In genomic region chr12:49567611-49568441, GRCh38 we compare ENCODE assay signal across 1 cellular context.
TF ChIP-seq lines count a peak whose summit lies in the region.

A gene with protein sequence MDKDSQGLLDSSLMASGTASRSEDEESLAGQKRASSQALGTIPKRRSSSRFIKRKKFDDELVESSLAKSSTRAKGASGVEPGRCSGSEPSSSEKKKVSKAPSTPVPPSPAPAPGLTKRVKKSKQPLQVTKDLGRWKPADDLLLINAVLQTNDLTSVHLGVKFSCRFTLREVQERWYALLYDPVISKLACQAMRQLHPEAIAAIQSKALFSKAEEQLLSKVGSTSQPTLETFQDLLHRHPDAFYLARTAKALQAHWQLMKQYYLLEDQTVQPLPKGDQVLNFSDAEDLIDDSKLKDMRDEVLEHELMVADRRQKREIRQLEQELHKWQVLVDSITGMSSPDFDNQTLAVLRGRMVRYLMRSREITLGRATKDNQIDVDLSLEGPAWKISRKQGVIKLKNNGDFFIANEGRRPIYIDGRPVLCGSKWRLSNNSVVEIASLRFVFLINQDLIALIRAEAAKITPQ (minus strand): TSS chr12:49568142. CDS start chr12:49566731, 1,411 bp downstream.

TF ChIP-seq in HEK293, 187 proteins besides CTCF, POLR2A, EP300 and RAD21 (continued from another document and continues in another):
- TF ChIP-seq, protein P1, sequence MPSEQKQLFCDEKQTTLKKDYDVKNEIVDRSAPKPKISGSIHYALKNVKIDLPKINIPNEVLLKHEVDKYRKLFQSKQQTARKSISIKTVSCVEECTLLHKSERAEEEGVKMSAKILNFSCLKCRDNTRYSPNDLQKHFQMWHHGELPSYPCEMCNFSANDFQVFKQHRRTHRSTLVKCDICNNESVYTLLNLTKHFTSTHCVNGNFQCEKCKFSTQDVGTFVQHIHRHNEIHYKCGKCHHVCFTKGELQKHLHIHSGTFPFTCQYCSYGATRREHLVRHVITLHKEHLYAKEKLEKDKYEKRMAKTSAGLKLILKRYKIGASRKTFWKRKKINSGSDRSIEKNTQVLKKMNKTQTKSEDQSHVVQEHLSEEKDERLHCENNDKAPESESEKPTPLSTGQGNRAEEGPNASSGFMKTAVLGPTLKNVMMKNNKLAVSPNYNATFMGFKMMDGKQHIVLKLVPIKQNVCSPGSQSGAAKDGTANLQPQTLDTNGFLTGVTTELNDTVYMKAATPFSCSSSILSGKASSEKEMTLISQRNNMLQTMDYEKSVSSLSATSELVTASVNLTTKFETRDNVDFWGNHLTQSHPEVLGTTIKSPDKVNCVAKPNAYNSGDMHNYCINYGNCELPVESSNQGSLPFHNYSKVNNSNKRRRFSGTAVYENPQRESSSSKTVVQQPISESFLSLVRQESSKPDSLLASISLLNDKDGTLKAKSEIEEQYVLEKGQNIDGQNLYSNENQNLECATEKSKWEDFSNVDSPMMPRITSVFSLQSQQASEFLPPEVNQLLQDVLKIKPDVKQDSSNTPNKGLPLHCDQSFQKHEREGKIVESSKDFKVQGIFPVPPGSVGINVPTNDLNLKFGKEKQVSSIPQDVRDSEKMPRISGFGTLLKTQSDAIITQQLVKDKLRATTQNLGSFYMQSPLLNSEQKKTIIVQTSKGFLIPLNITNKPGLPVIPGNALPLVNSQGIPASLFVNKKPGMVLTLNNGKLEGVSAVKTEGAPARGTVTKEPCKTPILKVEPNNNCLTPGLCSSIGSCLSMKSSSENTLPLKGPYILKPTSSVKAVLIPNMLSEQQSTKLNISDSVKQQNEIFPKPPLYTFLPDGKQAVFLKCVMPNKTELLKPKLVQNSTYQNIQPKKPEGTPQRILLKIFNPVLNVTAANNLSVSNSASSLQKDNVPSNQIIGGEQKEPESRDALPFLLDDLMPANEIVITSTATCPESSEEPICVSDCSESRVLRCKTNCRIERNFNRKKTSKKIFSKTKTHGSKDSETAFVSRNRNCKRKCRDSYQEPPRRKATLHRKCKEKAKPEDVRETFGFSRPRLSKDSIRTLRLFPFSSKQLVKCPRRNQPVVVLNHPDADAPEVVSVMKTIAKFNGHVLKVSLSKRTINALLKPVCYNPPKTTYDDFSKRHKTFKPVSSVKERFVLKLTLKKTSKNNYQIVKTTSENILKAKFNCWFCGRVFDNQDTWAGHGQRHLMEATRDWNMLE (tag by site-specific recombination; conservative IDR thresholded peaks at IDR 0.05; ENCODE audit: low read depth), result peak; percentile 99
- TF ChIP-seq, protein P2, sequence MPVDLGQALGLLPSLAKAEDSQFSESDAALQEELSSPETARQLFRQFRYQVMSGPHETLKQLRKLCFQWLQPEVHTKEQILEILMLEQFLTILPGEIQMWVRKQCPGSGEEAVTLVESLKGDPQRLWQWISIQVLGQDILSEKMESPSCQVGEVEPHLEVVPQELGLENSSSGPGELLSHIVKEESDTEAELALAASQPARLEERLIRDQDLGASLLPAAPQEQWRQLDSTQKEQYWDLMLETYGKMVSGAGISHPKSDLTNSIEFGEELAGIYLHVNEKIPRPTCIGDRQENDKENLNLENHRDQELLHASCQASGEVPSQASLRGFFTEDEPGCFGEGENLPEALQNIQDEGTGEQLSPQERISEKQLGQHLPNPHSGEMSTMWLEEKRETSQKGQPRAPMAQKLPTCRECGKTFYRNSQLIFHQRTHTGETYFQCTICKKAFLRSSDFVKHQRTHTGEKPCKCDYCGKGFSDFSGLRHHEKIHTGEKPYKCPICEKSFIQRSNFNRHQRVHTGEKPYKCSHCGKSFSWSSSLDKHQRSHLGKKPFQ (tag by site-specific recombination; IDR thresholded peaks at IDR 0.05), result no peak
- TF ChIP-seq PRDM4 (tag by site-specific recombination; IDR thresholded peaks at IDR 0.05), result no peak
- TF ChIP-seq, protein P3, sequence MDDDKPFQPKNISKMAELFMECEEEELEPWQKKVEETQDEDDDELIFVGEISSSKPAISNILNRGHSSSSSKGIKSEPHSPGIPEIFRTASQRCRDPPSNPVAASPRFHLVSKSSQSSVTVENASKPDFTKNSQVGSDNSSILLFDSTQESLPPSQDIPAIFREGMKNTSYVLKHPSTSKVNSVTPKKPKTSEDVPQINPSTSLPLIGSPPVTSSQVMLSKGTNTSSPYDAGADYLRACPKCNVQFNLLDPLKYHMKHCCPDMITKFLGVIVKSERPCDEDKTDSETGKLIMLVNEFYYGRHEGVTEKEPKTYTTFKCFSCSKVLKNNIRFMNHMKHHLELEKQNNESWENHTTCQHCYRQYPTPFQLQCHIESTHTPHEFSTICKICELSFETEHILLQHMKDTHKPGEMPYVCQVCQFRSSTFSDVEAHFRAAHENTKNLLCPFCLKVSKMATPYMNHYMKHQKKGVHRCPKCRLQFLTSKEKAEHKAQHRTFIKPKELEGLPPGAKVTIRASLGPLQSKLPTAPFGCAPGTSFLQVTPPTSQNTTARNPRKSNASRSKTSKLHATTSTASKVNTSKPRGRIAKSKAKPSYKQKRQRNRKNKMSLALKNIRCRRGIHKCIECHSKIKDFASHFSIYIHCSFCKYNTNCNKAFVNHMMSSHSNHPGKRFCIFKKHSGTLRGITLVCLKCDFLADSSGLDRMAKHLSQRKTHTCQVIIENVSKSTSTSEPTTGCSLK (tag by site-specific recombination; IDR thresholded peaks at IDR 0.05), result no peak
- TF ChIP-seq ZNF514 (tag by site-specific recombination; IDR thresholded peaks at IDR 0.05), result no peak
- TF ChIP-seq ZNF23 (tag by site-specific recombination; IDR thresholded peaks at IDR 0.05; ENCODE audit: borderline replicate concordance), result no peak
- peak; percentile 72; the same call in 1 of the 2 replicates for TF ChIP-seq PRDM1 (tag by site-specific recombination; IDR thresholded peaks at IDR 0.05)
- TF ChIP-seq, protein P4, sequence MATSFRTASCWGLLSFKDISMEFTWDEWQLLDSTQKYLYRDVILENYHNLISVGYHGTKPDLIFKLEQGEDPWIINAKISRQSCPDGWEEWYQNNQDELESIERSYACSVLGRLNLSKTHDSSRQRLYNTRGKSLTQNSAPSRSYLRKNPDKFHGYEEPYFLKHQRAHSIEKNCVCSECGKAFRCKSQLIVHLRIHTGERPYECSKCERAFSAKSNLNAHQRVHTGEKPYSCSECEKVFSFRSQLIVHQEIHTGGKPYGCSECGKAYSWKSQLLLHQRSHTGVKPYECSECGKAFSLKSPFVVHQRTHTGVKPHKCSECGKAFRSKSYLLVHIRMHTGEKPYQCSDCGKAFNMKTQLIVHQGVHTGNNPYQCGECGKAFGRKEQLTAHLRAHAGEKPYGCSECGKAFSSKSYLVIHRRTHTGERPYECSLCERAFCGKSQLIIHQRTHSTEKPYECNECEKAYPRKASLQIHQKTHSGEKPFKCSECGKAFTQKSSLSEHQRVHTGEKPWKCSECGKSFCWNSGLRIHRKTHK (tag by site-specific recombination; IDR thresholded peaks at IDR 0.05), result no peak
- TF ChIP-seq, protein P5, sequence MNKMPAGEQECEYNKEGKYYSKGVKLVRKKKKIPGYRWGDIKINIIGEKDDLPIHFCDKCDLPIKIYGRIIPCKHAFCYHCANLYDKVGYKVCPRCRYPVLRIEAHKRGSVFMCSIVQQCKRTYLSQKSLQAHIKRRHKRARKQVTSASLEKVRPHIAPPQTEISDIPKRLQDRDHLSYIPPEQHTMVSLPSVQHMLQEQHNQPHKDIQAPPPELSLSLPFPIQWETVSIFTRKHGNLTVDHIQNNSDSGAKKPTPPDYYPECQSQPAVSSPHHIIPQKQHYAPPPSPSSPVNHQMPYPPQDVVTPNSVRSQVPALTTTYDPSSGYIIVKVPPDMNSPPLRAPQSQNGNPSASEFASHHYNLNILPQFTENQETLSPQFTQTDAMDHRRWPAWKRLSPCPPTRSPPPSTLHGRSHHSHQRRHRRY (tag by site-specific recombination; IDR thresholded peaks at IDR 0.05), result no peak
- no peak for TF ChIP-seq ZSCAN23 (tag by site-specific recombination; IDR thresholded peaks at IDR 0.05)
- TF ChIP-seq, protein P6, sequence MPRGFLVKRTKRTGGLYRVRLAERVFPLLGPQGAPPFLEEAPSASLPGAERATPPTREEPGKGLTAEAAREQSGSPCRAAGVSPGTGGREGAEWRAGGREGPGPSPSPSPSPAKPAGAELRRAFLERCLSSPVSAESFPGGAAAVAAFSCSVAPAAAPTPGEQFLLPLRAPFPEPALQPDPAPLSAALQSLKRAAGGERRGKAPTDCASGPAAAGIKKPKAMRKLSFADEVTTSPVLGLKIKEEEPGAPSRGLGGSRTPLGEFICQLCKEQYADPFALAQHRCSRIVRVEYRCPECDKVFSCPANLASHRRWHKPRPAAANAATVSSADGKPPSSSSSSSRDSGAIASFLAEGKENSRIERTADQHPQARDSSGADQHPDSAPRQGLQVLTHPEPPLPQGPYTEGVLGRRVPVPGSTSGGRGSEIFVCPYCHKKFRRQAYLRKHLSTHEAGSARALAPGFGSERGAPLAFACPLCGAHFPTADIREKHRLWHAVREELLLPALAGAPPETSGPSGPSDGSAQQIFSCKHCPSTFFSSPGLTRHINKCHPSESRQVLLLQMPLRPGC (tag by site-specific recombination; IDR thresholded peaks at IDR 0.05), result no peak
- TF ChIP-seq ZNF837 (tag by site-specific recombination; IDR thresholded peaks at IDR 0.05), result no peak
- no peak for TF ChIP-seq MEIS1 (CRISPR knock-in tag; IDR thresholded peaks at IDR 0.05; ENCODE audit: borderline replicate concordance)
- TF ChIP-seq ZNF239 (tag by site-specific recombination; IDR thresholded peaks at IDR 0.05), result no peak
- TF ChIP-seq ZNF121 (tag by site-specific recombination; IDR thresholded peaks at IDR 0.05), result no peak
- TF ChIP-seq GLI2 (tag by site-specific recombination; IDR thresholded peaks at IDR 0.05; ENCODE audit: borderline replicate concordance, low read depth), result no peak
- TF ChIP-seq ZNF169 (tag by site-specific recombination; IDR thresholded peaks at IDR 0.05), result no peak
- TF ChIP-seq KLF16 (tag by site-specific recombination; IDR thresholded peaks at IDR 0.05), result peak; percentile 97
- no peak for TF ChIP-seq ZNF560 (tag by site-specific recombination; IDR thresholded peaks at IDR 0.05; ENCODE audit: borderline replicate concordance)
- no peak for TF ChIP-seq SCRT2 (tag by site-specific recombination; IDR thresholded peaks at IDR 0.05)
- no peak for TF ChIP-seq ZNF670 (tag by site-specific recombination; IDR thresholded peaks at IDR 0.05; ENCODE audit: low read depth)
- TF ChIP-seq ZNF354C (tag by site-specific recombination; IDR thresholded peaks at IDR 0.05; ENCODE audit: borderline replicate concordance, low read depth), result no peak
- TF ChIP-seq ZBTB8A (tag by site-specific recombination; IDR thresholded peaks at IDR 0.05), result peak; percentile 57
- no peak for TF ChIP-seq ZNF274 (IDR thresholded peaks at IDR 0.05; ENCODE audit: low read length)
- TF ChIP-seq ZNF274 (tag by site-specific recombination; IDR thresholded peaks at IDR 0.05; ENCODE audit: borderline replicate concordance), result no peak
- TF ChIP-seq SP2 (tag by site-specific recombination; IDR thresholded peaks at IDR 0.05), result peak; percentile 93
- 0 out of 2 replicates have a peak, but pooled peaks have one; percentile 29 for TF ChIP-seq ZBTB48 (tag by site-specific recombination; IDR thresholded peaks at IDR 0.05)
- no peak for TF ChIP-seq ZNF664 (tag by site-specific recombination; IDR thresholded peaks at IDR 0.05)
- no peak for TF ChIP-seq ZNF140 (tag by site-specific recombination; IDR thresholded peaks at IDR 0.05)
- peak; percentile 93 for TF ChIP-seq ZEB2 (tag by site-specific recombination; IDR thresholded peaks at IDR 0.05)
- no peak for TF ChIP-seq ZNF133 (tag by site-specific recombination; IDR thresholded peaks at IDR 0.05)
- no peak for TF ChIP-seq ZNF792 (tag by site-specific recombination; IDR thresholded peaks at IDR 0.05)
- TF ChIP-seq ZNF404 (tag by site-specific recombination; IDR thresholded peaks at IDR 0.05), result no peak
- TF ChIP-seq ZNF548 (tag by site-specific recombination; IDR thresholded peaks at IDR 0.05), result no peak
- TF ChIP-seq ZNF629 (tag by site-specific recombination; IDR thresholded peaks at IDR 0.05), result peak; percentile 92
- TF ChIP-seq ZNF24 (tag by site-specific recombination; IDR thresholded peaks at IDR 0.05), result 0 out of 2 replicates have a peak, but pooled peaks have one; percentile 46
